1 cellular context compared by ENCODE assay signal in genomic region chr20:49045440-49046086, GRCh38.
TF ChIP-seq lines count a peak whose summit lies in the region.

No MANE protein-coding gene starts in this region.

TF ChIP-seq in HepG2, 621 proteins besides CTCF, POLR2A, EP300 and RAD21 (continued from another document and continues in another):
- TF ChIP-seq ZNF710 (CRISPR knock-in tag; IDR thresholded peaks at IDR 0.05; ENCODE audit: borderline replicate concordance) (0 out of 2 replicates have a peak, but pooled peaks have one; percentile 3), ZBTB46 (CRISPR knock-in tag; IDR thresholded peaks at IDR 0.05; ENCODE audit: borderline replicate concordance) (peak; percentile 28; the same call in 1 of the 2 replicates), PAX8 (CRISPR knock-in tag; IDR thresholded peaks at IDR 0.05; ENCODE audit: borderline replicate concordance) (no peak), ZNF704 (CRISPR knock-in tag; IDR thresholded peaks at IDR 0.05; ENCODE audit: borderline replicate concordance) (no peak), ELK4 (CRISPR knock-in tag; IDR thresholded peaks at IDR 0.05; ENCODE audit: borderline replicate concordance) (no peak), HDAC2 (CRISPR knock-in tag; IDR thresholded peaks at IDR 0.05) (0 out of 2 replicates have a peak, but pooled peaks have one; percentile 69), CAMTA2 (CRISPR knock-in tag; IDR thresholded peaks at IDR 0.05; ENCODE audit: borderline replicate concordance) (no peak), ZNF256 (CRISPR knock-in tag; conservative IDR thresholded peaks at IDR 0.05) (no peak), ZNF646 (CRISPR knock-in tag; IDR thresholded peaks at IDR 0.05) (no peak; the same call in 1 of the 2 replicates), ZUFSP (CRISPR knock-in tag; IDR thresholded peaks at IDR 0.05; ENCODE audit: borderline replicate concordance) (no peak), ZNF329 (CRISPR knock-in tag; IDR thresholded peaks at IDR 0.05; ENCODE audit: low read depth) (no peak), CENPBD1 (CRISPR knock-in tag; IDR thresholded peaks at IDR 0.05; ENCODE audit: borderline replicate concordance, low read depth) (no peak), ZNF670 (CRISPR knock-in tag; IDR thresholded peaks at IDR 0.05; ENCODE audit: borderline replicate concordance) (peak; percentile 2; the same call in 1 of the 2 replicates), ZNF878 (CRISPR knock-in tag; IDR thresholded peaks at IDR 0.05) (0 out of 2 replicates have a peak, but pooled peaks have one; percentile 44), MAFK (conservative IDR thresholded peaks at IDR 0.05 in 1 of 2, IDR thresholded peaks at IDR 0.05 in 1 of 2; ENCODE audit: low read length in 2 of 2) (no peak), PAXIP1 (CRISPR knock-in tag; conservative IDR thresholded peaks at IDR 0.05) (no peak), BORCS8-MEF2B (CRISPR knock-in tag; IDR thresholded peaks at IDR 0.05) (no peak), ZNF773 (CRISPR knock-in tag; IDR thresholded peaks at IDR 0.05; ENCODE audit: borderline replicate concordance) (no peak), RNF2 (conservative IDR thresholded peaks at IDR 0.05; ENCODE audit: low read depth) (no peak), ZNF207 (IDR thresholded peaks at IDR 0.05; ENCODE audit: borderline replicate concordance) (no peak), ZGPAT (CRISPR knock-in tag; IDR thresholded peaks at IDR 0.05) (no peak), PREB (CRISPR knock-in tag; IDR thresholded peaks at IDR 0.05) (no peak), ZNF580 (CRISPR knock-in tag; IDR thresholded peaks at IDR 0.05; ENCODE audit: borderline replicate concordance, low read depth) (no peak), TCF7L2 (IDR thresholded peaks at IDR 0.05; ENCODE audit: low read depth, low read length) (no peak), JUNB (CRISPR knock-in tag; IDR thresholded peaks at IDR 0.05; ENCODE audit: borderline replicate concordance) (0 out of 2 replicates have a peak, but pooled peaks have one; percentile 17), BCL3 (CRISPR knock-in tag; IDR thresholded peaks at IDR 0.05) (no peak), U2AF2 (IDR thresholded peaks at IDR 0.05; ENCODE audit: low read depth, low read length) (0 out of 2 replicates have a peak, but pooled peaks have one; percentile 17)
